8 cellular contexts compared by ENCODE assay signal in genomic region chr11:112961146-112961668, GRCh38. TPM values are rescaled to one million over a fixed set of nuclear protein-coding genes. Genes with fewer than 3 reads are reported as not detected.
DNase-seq lines count a peak whose midpoint lies in the region; ATAC-seq and TF ChIP-seq lines count a peak whose summit lies in the region.

Gene NCAM1 (plus strand): TSS chr11:112961420.

- H3K27me3 ChIP-seq in effector memory CD4-positive, alpha-beta T cell (replicated peaks; ENCODE audit: control insufficient read depth, insufficient read depth, low read length, poor library complexity, severe bottlenecking), result peaks cover 25% of the 10 kb centered on the region
- peaks cover 0 to 42% of the 10 kb centered on the region in 2 donors for H3K27me3 ChIP-seq in right lobe of liver

- H3K4me1 ChIP-seq in ES-I3 (ENCODE audit: insufficient read depth, low read length) (peaks cover 3% of the 10 kb centered on the region; the same call in 1 of the 2 replicates), right lobe of liver (peaks cover 0 to 12% (median 0%) of the 10 kb centered on the region in 4 donors)
- H3K4me1 ChIP-seq in effector memory CD4-positive, alpha-beta T cell (ENCODE audit: control insufficient read depth, insufficient read depth, low read length, poor library complexity, severe bottlenecking), result peaks cover 9% of the 10 kb centered on the region

- DNase-seq in NCI-H1417 treated with DMSO at 0.1 percent for 48 hours (lab: John Stamatoyannopoulos, UW) (peak; percentile 87), SW 1271 (lab: John Stamatoyannopoulos, UW) (peak; percentile 69 to 84), right lobe of liver (peak; percentile 36 to 62 (median 51))
- DNase-seq in effector memory CD4-positive, alpha-beta T cell, result no peak
- DNase-seq in stimulated activated CD8-positive, alpha-beta memory T cell treated with anti-CD3 and anti-CD28 coated beads, Interleukin-4, amount 100 ng/mL, for 48 hours, result peak; percentile 49

- intact Hi-C loops in right lobe of liver (cut with DNase I), result no loop called here

- H3K27ac ChIP-seq in effector memory CD4-positive, alpha-beta T cell (ENCODE audit: insufficient read depth, low read length, poor library complexity, severe bottlenecking), result no peak within 1 kb of the TSS
- no peak within 1 kb of the TSS for H3K27ac ChIP-seq in right lobe of liver

- H3K9ac ChIP-seq in ES-I3 (ENCODE audit: low read depth, low read length), result peak within 1 kb of the TSS; percentile 64; the same call in 1 of the 2 replicates

- peak within 1 kb of the TSS; percentile 40 for H3K4me3 ChIP-seq in effector memory CD4-positive, alpha-beta T cell (ENCODE audit: insufficient read depth, low read depth, low read length, poor library complexity, severe bottlenecking)
- peak within 1 kb of the TSS; percentile 23 to 46 (median 31) for H3K4me3 ChIP-seq in right lobe of liver

- no peaks in the 10 kb centered on the region for H3K9me3 ChIP-seq in ES-I3 (ENCODE audit: control insufficient read depth, insufficient read depth, low read length)
- no peaks in the 10 kb centered on the region for H3K9me3 ChIP-seq in effector memory CD4-positive, alpha-beta T cell (ENCODE audit: control insufficient read depth, low read length)
- no peaks in the 10 kb centered on the region for H3K9me3 ChIP-seq in right lobe of liver

- 1% methylated on average over 15 of the region's 28 CpGs for WGBS in right lobe of liver (ENCODE audit: insufficient coverage, low coverage, low lambda C conversion rate, missing lambda C conversion rate)

- TF ChIP-seq CTCF in right lobe of liver (IDR thresholded peaks at IDR 0.05), result no peak

- ATAC-seq in right lobe of liver (peak; percentile 40 to 62 (median 57)), HG03196 (IDR thresholded peaks at IDR 0.05; ENCODE audit: unreplicated experiment) (no peak), HG02840 (IDR thresholded peaks at IDR 0.05; ENCODE audit: low FRiP score, unreplicated experiment) (no peak)

- H3K36me3 ChIP-seq in ES-I3 (ENCODE audit: insufficient read depth, low read length), result no peaks in the 10 kb centered on the region
- no peaks in the 10 kb centered on the region for H3K36me3 ChIP-seq in effector memory CD4-positive, alpha-beta T cell (ENCODE audit: control insufficient read depth, insufficient read depth, low read length)
- no peaks in the 10 kb centered on the region for H3K36me3 ChIP-seq in right lobe of liver

- TF ChIP-seq POLR2A in right lobe of liver (IDR thresholded peaks at IDR 0.05), result no peak

RNA-seq across cellular contexts. Expression of gene NCAM1, which starts in this region (rescaled TPM):
- total RNA-seq in right lobe of liver, result 1 to 10 TPM; 1.2 to 2.4 (median 1.8) TPM

Comparison
In these comparisons a context has a peak if more than half of its experiments do, and no peak if none do; other contexts are left out.
1. DNase-seq: peak in NCI-H1417 treated with DMSO at 0.1 percent for 48 hours (single experiment), SW 1271 (2 of 2), right lobe of liver (3 of 3) and stimulated activated CD8-positive, alpha-beta memory T cell treated with anti-CD3 and anti-CD28 coated beads, Interleukin-4, amount 100 ng/mL, for 48 hours (single experiment); none in effector memory CD4-positive, alpha-beta T cell (0 of 3).
2. ATAC-seq: peak in right lobe of liver (4 of 4); none in HG03196 (single experiment) and HG02840 (single experiment).